In genomic region chr14:25034803-25035681, GRCh38 we compare ENCODE assay signal across 16 cellular contexts. TPM values are rescaled to one million over a fixed set of nuclear protein-coding genes. Genes with fewer than 3 reads are reported as not detected.
DNase-seq lines count a peak whose midpoint lies in the region; ATAC-seq and TF ChIP-seq lines count a peak whose summit lies in the region.
"Had no signal": no experiment of that assay in that cellular context is flagged by ENCODE, and none has a peak within 500 bp of the region (broad histone marks: within the 10 kb centered on the region; RNA-seq: fewer than 3 reads in every experiment).

No MANE protein-coding gene starts in this region.

- ATAC-seq in mucosa of descending colon = peak; percentile 97
- ATAC-seq: Right ventricle myocardium inferior, T-cell had no signal

- H3K4me3 ChIP-seq in mucosa of descending colon = no peak overlapping the region
- H3K4me3 ChIP-seq in testis = no peak overlapping the region
- H3K4me3 ChIP-seq: Peyer's patch, SK-N-MC had no signal

- peaks cover 9% of the 10 kb centered on the region for H3K4me1 ChIP-seq in mucosa of descending colon (ENCODE audit: low read depth)
- no peaks in the 10 kb centered on the region for H3K4me1 ChIP-seq in testis

- 76 to 84% methylated on average over 11 of the region's 11 CpGs for WGBS in testis, 2 donors

- no peak for TF ChIP-seq POLR2A in testis (IDR thresholded peaks at IDR 0.05)

- H3K27me3 ChIP-seq in testis = no peaks in the 10 kb centered on the region
- H3K27me3 ChIP-seq: Peyer's patch had no signal

- no peaks in the 10 kb centered on the region for H3K9me3 ChIP-seq in mucosa of descending colon
- no peaks in the 10 kb centered on the region for H3K9me3 ChIP-seq in testis
- H3K9me3 ChIP-seq: Peyer's patch had no signal

- intact Hi-C loops in mucosa of descending colon (cut with DNase I, micrococcal nuclease) = no loop called here
- intact Hi-C loops in testis (cut with DNase I; ENCODE audit: low total_unique reads) = no loop called here

- DNase-seq in COLO829 (ENCODE audit: low spot score) (peak; percentile 58), DMS153 treated with DMSO at 0.1 percent for 48 hours (lab: John Stamatoyannopoulos, UW; ENCODE audit: unreplicated experiment) (peak; percentile 12), SW480 (ENCODE audit: low spot score) (peak; percentile 74), mucosa of descending colon (peak in 1 of 3 donors; percentile 73), testis (no peak), GM19240 (ENCODE audit: insufficient read length, low spot score) (no peak), AG08395 (ENCODE audit: low spot score) (no peak)
- DNase-seq: CD4-positive, alpha-beta memory T cell; EL; NCI-H1105 treated with DMSO at 0.1 percent for 48 hours; NCI-H1694 treated with DMSO at 0.1 percent for 48 hours; T-cell had no signal

- H3K27ac ChIP-seq in testis = no peak overlapping the region
- H3K27ac ChIP-seq: SK-N-MC had no signal

- TF ChIP-seq CTCF in mucosa of descending colon (IDR thresholded peaks at IDR 0.05) (no peak), testis (IDR thresholded peaks at IDR 0.05) (no peak)

- H3K36me3 ChIP-seq in mucosa of descending colon (ENCODE audit: low read depth) (no peaks in the 10 kb centered on the region), testis (ENCODE audit: low read depth, missing control alignments) (no peaks in the 10 kb centered on the region)
- H3K36me3 ChIP-seq: Peyer's patch had no signal

RNA-seq across cellular contexts. Expression of gene STXBP6, which starts 14.9 kb away (rescaled TPM):
- total RNA-seq in mucosa of descending colon (10 to 100 TPM; 10.9 to 25.9 (median 19.8) TPM), testis (10 to 100 TPM in 1 of 2 donors, 1 to 10 TPM in 1; 4.7 to 11.3 TPM)
- 8.6 TPM for polyA plus RNA-seq in testis (ENCODE audit: insufficient read depth, low read depth, low replicate concordance)
- total RNA-seq: B cell; CD4-positive, alpha-beta memory T cell had no signal
- polyA plus RNA-seq: CD4-positive, alpha-beta memory T cell had no signal

Comparison
In these comparisons a context has a peak if more than half of its experiments do, and no peak if none do; other contexts are left out.
1. DNase-seq: peak in COLO829 (single experiment), DMS153 treated with DMSO at 0.1 percent for 48 hours (single experiment) and SW480 (single experiment); none in testis (single experiment), GM19240 (single experiment) and AG08395 (single experiment).